Comparison of ENCODE assay signal across 8 cellular contexts in the genomic region with DNA sequence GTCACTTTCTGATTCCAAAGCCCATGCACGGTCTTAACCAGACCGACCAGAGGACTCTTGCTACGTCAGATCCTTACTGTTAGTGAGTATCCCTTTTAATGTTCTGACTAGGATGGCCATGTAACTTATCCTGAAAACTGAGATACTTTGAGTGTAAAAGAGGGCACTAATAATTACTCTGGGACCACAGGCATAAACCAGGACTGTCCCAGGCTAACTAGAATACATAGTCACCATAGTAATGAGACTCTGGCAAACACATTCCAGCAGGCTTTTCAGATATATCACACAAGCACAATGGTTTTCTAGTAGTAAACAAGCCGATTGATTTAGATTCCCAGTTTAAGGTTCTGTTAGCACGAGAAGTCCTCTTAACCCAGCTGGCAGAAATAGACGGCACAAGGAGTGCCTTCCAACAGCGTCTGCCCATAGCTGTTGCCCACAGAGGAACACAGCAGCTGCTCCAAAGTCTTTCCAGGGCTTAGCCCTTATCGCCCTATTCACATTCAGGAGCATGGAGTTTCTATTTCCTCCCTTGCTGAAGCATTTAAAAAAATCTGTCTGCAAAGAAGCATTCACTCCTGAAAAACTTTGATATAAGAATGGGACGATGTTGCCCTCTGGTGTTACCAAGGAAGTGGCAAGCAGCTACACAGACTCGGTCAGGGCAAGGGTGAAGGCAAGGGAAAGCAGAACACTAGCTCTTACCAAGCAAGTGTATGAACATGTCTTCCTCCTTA.
A peak's percentile ranks its signal among the peaks of the same experiment; 100 is the strongest.
DNase-seq lines count a peak whose midpoint lies in the region; ATAC-seq and TF ChIP-seq lines count a peak whose summit lies in the region.

No MANE protein-coding gene starts in this region.

- intact Hi-C loops in tibial artery (cut with DNase I; ENCODE audit: low total_unique reads) (no loop called here), uterus (cut with DNase I; ENCODE audit: low total_unique reads) (no loop called here)

- DNase-seq in EL (peak; percentile 66), amniotic stem cell (lab: John Stamatoyannopoulos, UW) (peak; percentile 12), iPS-NIHi7 (ENCODE audit: extremely low spot score) (peak; percentile 58), tibial artery (no peak), uterus (no peak), NCI-H187 treated with DMSO at 0.1 percent for 48 hours (lab: John Stamatoyannopoulos, UW) (no peak)

- ATAC-seq in GM18861 (IDR thresholded peaks at IDR 0.05; ENCODE audit: unreplicated experiment): no peak

- H3K27me3 ChIP-seq in Loucy (ENCODE audit: insufficient read depth, low read length, poor library complexity, severe bottlenecking) (no peaks in the 10 kb centered on the region), tibial artery (no peaks in the 10 kb centered on the region), uterus (no peaks in the 10 kb centered on the region)

- no peaks in the 10 kb centered on the region for H3K9me2 ChIP-seq in Loucy (replicated peaks; ENCODE audit: low read depth, low read length)

- TF ChIP-seq POLR2A in uterus (IDR thresholded peaks at IDR 0.05): no peak

- H3K4me1 ChIP-seq in Loucy (ENCODE audit: insufficient read depth, low read length, poor library complexity, severe bottlenecking) (no peaks in the 10 kb centered on the region), tibial artery (peaks cover 0 to 16% (median 0%) of the 10 kb centered on the region in 4 donors), uterus (no peaks in the 10 kb centered on the region)

- no peaks in the 10 kb centered on the region for H3K79me2 ChIP-seq in Loucy (ENCODE audit: insufficient read depth, low read length)

- TF ChIP-seq CTCF in Loucy (conservative IDR thresholded peaks at IDR 0.05; ENCODE audit: low read length): peak; percentile 60
- peak in 1 of 2 experiments; percentile 25 for TF ChIP-seq CTCF in tibial artery (IDR thresholded peaks at IDR 0.05)
- no peak for TF ChIP-seq CTCF in uterus (IDR thresholded peaks at IDR 0.05)

- H3K9me3 ChIP-seq in Loucy (ENCODE audit: insufficient read depth, low read depth, low read length) (no peaks in the 10 kb centered on the region), tibial artery (no peaks in the 10 kb centered on the region), uterus (no peaks in the 10 kb centered on the region)

- H3K4me2 ChIP-seq in Loucy (ENCODE audit: low read depth, low read length, poor library complexity, severe bottlenecking): no peak overlapping the region

- H3K36me3 ChIP-seq in Loucy (ENCODE audit: insufficient read depth, low read length): no peaks in the 10 kb centered on the region
- no peaks in the 10 kb centered on the region for H3K36me3 ChIP-seq in tibial artery
- no peaks in the 10 kb centered on the region for H3K36me3 ChIP-seq in uterus

- H2AFZ ChIP-seq in Loucy (ENCODE audit: low read length): no peak overlapping the region

- H3K27ac ChIP-seq in tibial artery (peak overlapping the region; percentile 13 to 31), uterus (no peak overlapping the region)

- H4K20me1 ChIP-seq in Loucy (ENCODE audit: insufficient read depth, low read length, poor library complexity, severe bottlenecking): no peaks in the 10 kb centered on the region

- no peaks in the 10 kb centered on the region for H3F3A ChIP-seq in Loucy (ENCODE audit: low read depth)

- no peak overlapping the region for H3K9ac ChIP-seq in Loucy (ENCODE audit: low read depth, low read length, poor library complexity, severe bottlenecking)

- no peak overlapping the region for H3K4me3 ChIP-seq in Loucy (ENCODE audit: low read length, poor library complexity, severe bottlenecking)
- no peak overlapping the region for H3K4me3 ChIP-seq in tibial artery
- no peak overlapping the region for H3K4me3 ChIP-seq in uterus

Comparison
In these comparisons a context has a peak if more than half of its experiments do, and no peak if none do; other contexts are left out.
1. DNase-seq: peak in EL (single experiment), amniotic stem cell (single experiment) and iPS-NIHi7 (single experiment); none in tibial artery (0 of 2), uterus (0 of 2) and NCI-H187 treated with DMSO at 0.1 percent for 48 hours (single experiment).
2. H3K27ac ChIP-seq: peak in tibial artery (2 of 2); none in uterus (0 of 2).